Comparison of ENCODE assay signal across 12 cellular contexts in the genomic region with DNA sequence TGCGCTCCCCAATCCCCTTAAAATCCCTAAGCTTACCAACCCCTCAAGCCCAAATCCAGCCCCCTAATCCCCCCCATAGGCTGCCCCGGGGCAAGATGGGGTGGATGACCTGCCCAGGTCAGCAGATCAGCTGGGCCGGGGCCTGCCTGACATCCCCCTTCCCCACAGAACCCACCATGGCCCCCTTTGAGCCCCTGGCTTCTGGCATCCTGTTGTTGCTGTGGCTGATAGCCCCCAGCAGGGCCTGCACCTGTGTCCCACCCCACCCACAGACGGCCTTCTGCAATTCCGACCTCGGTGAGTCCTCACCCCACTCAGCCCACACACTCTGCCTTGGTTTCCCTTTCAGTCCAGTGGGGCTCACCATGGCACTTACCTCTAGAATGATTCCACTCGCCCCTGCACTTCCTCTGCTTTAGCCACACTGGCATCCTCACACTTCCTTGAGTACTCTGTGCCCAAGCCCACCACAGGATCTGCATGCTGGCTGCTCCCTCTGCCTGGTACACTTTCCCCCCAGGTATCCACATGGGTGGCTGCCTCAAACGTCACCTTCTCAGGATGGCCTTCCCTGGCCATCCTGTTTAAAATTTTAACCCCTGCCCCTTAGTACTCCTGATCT. TPM values are rescaled to one million over a fixed set of nuclear protein-coding genes. Genes with fewer than 3 reads are reported as not detected.
DNase-seq lines count a peak whose midpoint lies in the region; ATAC-seq and TF ChIP-seq lines count a peak whose summit lies in the region.
"Had no signal": no experiment of that assay in that cellular context is flagged by ENCODE, and none has a peak within 500 bp of the region (broad histone marks: within the 10 kb centered on the region; RNA-seq: fewer than 3 reads in every experiment).

No MANE protein-coding gene starts in this region.

- H3K27ac ChIP-seq in adrenal gland (peak overlapping the region in 3 of 5 donors; percentile 60 to 92 (median 80)), right lobe of liver (peak overlapping the region in 2 of 3 donors; percentile 10 to 16), thyroid gland (peak overlapping the region in 2 of 3 donors; percentile 24 to 33), substantia nigra (ENCODE audit: low read depth, low read length, poor library complexity, severe bottlenecking) (no peak overlapping the region)

- no peak for DNase-seq in activated T-cell treated with anti-CD3 and anti-CD28 coated beads, Interleukin-2, amount 50 U/mL, for 24 hours
- no peak for DNase-seq in activated T-cell treated with anti-CD3 and anti-CD28 coated beads, Interleukin-2, amount 50 U/mL, for 1 hour
- DNase-seq in adrenal gland (peak in 2 of 7 donors; percentile 18 to 27), right lobe of liver (no peak), thyroid gland (no peak), substantia nigra (lab: John Stamatoyannopoulos, UW) (no peak), iPS-NIHi7 (ENCODE audit: extremely low spot score) (no peak)
- DNase-seq: COR-L47 had no signal

- ATAC-seq in right lobe of liver (no peak), HG03469 (IDR thresholded peaks at IDR 0.05; ENCODE audit: unreplicated experiment) (no peak)
- ATAC-seq: activated CD4-positive, CD25-positive, alpha-beta regulatory T cell treated with anti-CD3 and anti-CD28 coated beads, Interleukin-2, amount 50 U/mL, for 24 hours had no signal

- peaks cover 0 to 6% of the 10 kb centered on the region in 2 donors for H3K4me1 ChIP-seq in adrenal gland (replicated peaks in 1 of 2)
- no peaks in the 10 kb centered on the region for H3K4me1 ChIP-seq in right lobe of liver
- H3K4me1 ChIP-seq in thyroid gland = no peaks in the 10 kb centered on the region

- H3K27ac Mint-ChIP-seq in activated T-cell treated with anti-CD3 and anti-CD28 coated beads, Interleukin-2, amount 50 U/mL, for 24 hours = no peak overlapping the region

- H3K27me3 Mint-ChIP-seq in activated T-cell treated with anti-CD3 and anti-CD28 coated beads, Interleukin-2, amount 50 U/mL, for 24 hours = peaks cover 29% of the 10 kb centered on the region

- H3K4me3 ChIP-seq in adrenal gland (peak overlapping the region in 1 of 4 donors; percentile 61), right lobe of liver (peak overlapping the region; percentile 10 to 21 (median 11)), thyroid gland (replicated peaks in 1 of 3) (no peak overlapping the region)

- H3K9me3 ChIP-seq in adrenal gland (replicated peaks in 1 of 3) (no peaks in the 10 kb centered on the region), right lobe of liver (no peaks in the 10 kb centered on the region), thyroid gland (no peaks in the 10 kb centered on the region)

- H3K36me3 Mint-ChIP-seq in activated T-cell treated with anti-CD3 and anti-CD28 coated beads, Interleukin-2, amount 50 U/mL, for 24 hours (ENCODE audit: low read depth) = no peaks in the 10 kb centered on the region

- H3K27me3 ChIP-seq in adrenal gland (no peaks in the 10 kb centered on the region), right lobe of liver (peaks cover 0 to 7% of the 10 kb centered on the region in 2 donors), thyroid gland (no peaks in the 10 kb centered on the region)

- H3K4me1 Mint-ChIP-seq in activated T-cell treated with anti-CD3 and anti-CD28 coated beads, Interleukin-2, amount 50 U/mL, for 24 hours (ENCODE audit: low read depth) = peaks cover 40% of the 10 kb centered on the region

- no peaks in the 10 kb centered on the region for H3K9me3 Mint-ChIP-seq in activated T-cell treated with anti-CD3 and anti-CD28 coated beads, Interleukin-2, amount 50 U/mL, for 24 hours

- TF ChIP-seq CTCF in adrenal gland (IDR thresholded peaks at IDR 0.05) = no peak
- no peak for TF ChIP-seq CTCF in right lobe of liver (IDR thresholded peaks at IDR 0.05)
- TF ChIP-seq CTCF in thyroid gland (IDR thresholded peaks at IDR 0.05) = no peak

- WGBS in adrenal gland, 4 donors = 56 to 66% (median 59%) methylated on average over 8 of the region's 8 CpGs
- 66% methylated on average over 5 of the region's 8 CpGs for WGBS in right lobe of liver (ENCODE audit: insufficient coverage, low coverage, low lambda C conversion rate, missing lambda C conversion rate)
- 62 to 75% methylated on average over 8 of the region's 8 CpGs for WGBS in thyroid gland, 2 donors

- intact Hi-C loops in adrenal gland (cut with DNase I) (no loop called here), right lobe of liver (cut with DNase I) (no loop called here), thyroid gland (cut with DNase I) (no loop called here)

- TF ChIP-seq POLR2A in adrenal gland (IDR thresholded peaks at IDR 0.05) (no peak), right lobe of liver (IDR thresholded peaks at IDR 0.05) (no peak), thyroid gland (IDR thresholded peaks at IDR 0.05) (no peak)

- H3K36me3 ChIP-seq in adrenal gland (replicated peaks in 1 of 2) = peaks cover 0 to 11% of the 10 kb centered on the region in 2 donors
- no peaks in the 10 kb centered on the region for H3K36me3 ChIP-seq in right lobe of liver
- H3K36me3 ChIP-seq in thyroid gland = no peaks in the 10 kb centered on the region

- peak overlapping the region; percentile 19 for H3K4me3 Mint-ChIP-seq in activated T-cell treated with anti-CD3 and anti-CD28 coated beads, Interleukin-2, amount 50 U/mL, for 24 hours

RNA-seq across cellular contexts. Expression of a gene that starts 1.1 kb away (rescaled TPM):
- total RNA-seq in adrenal gland (1,000 to 10,000 TPM in 2 of 8 donors, 100 to 1,000 TPM in 6; 560 to 1,511 (median 704) TPM), right lobe of liver (100 to 1,000 TPM in 4 of 6 experiments, 10 to 100 TPM in 2; 82.1 to 432 (median 143) TPM), thyroid gland (100 to 1,000 TPM in 2 of 4 donors, 10 to 100 TPM in 2; 46.5 to 395 (median 89.3) TPM)
- polyA plus RNA-seq in adrenal gland = 1,000 to 10,000 TPM in 2 of 3 donors, 100 to 1,000 TPM in 1; 415 to 3,693 (median 3,244) TPM

RNA-seq across cellular contexts. Expression of a gene that starts 22.3 kb away (rescaled TPM):
- total RNA-seq in adrenal gland (100 to 1,000 TPM in 2 of 8 donors, 10 to 100 TPM in 6; 44.8 to 113 (median 78.1) TPM), right lobe of liver (10 to 100 TPM; 31.5 to 86.0 (median 54.9) TPM), thyroid gland (10 to 100 TPM; 34.0 to 59.4 (median 45.8) TPM)
- polyA plus RNA-seq in adrenal gland = 10 to 100 TPM; 51.2 to 64.5 (median 59.4) TPM

RNA-seq across cellular contexts. Expression of a gene that starts 36.3 kb away (rescaled TPM):
- total RNA-seq in adrenal gland (1 to 10 TPM in 6 of 8 donors, under 1 TPM in 1, not detected in 1; 0.12 to 8.2 (median 3.4) TPM), right lobe of liver (1 to 10 TPM in 2 of 6 experiments, under 1 TPM in 3, not detected in 1; 0.22 to 3.1 (median 0.37) TPM), thyroid gland (under 1 TPM in 2 of 4 donors, not detected in 2; 0.13 to 0.15 TPM)
- polyA plus RNA-seq in adrenal gland = 10 to 100 TPM in 1 of 3 donors, 1 to 10 TPM in 2; 3.8 to 16.5 (median 6.2) TPM
- total RNA-seq: NCI-H460, pulmonary artery endothelial cell had no signal

RNA-seq across cellular contexts. Expression of a gene that starts 46.4 kb away (rescaled TPM):
- total RNA-seq in adrenal gland (10 to 100 TPM in 3 of 8 donors, 1 to 10 TPM in 4, under 1 TPM in 1; 0.91 to 14.5 (median 8.2) TPM), right lobe of liver (10 to 100 TPM in 3 of 6 experiments, 1 to 10 TPM in 3; 6.8 to 24.0 (median 9.8) TPM), thyroid gland (1 to 10 TPM; 1.3 to 2.3 (median 1.6) TPM)
- polyA plus RNA-seq in adrenal gland = 10 to 100 TPM in 2 of 3 donors, 1 to 10 TPM in 1; 1.2 to 12.0 (median 10.5) TPM

Comparison
In these comparisons a context has a peak if more than half of its experiments do, and no peak if none do; other contexts are left out.
1. H3K4me3 ChIP-seq: peak in right lobe of liver (3 of 3); none in thyroid gland (0 of 3).